18 cellular contexts compared by ENCODE assay signal in the genomic region with DNA sequence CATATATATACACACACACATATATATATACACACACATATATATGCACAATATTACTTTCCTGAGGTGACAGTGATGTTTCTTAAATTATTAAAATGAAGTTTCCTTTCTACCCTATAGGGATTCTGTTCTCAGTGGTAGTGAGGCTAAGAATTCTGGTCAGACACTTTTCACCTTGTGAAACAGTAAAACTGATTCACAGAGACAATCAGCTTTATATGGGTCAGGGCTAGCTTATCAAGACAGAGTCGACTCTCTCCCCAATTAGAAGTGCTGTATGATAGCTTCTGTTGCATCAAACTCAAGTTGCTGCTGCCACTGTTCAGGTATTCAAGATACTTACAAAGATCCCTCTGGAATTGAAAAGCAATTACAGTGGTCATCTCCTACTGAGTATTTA.
A peak's percentile ranks its signal among the peaks of the same experiment; 100 is the strongest.
DNase-seq lines count a peak whose midpoint lies in the region; ATAC-seq and TF ChIP-seq lines count a peak whose summit lies in the region.
"Had no signal": no experiment of that assay in that cellular context is flagged by ENCODE, and none has a peak within 500 bp of the region (broad histone marks: within the 10 kb centered on the region; RNA-seq: fewer than 3 reads in every experiment).

No MANE protein-coding gene starts in this region.

- H3K9me3 Mint-ChIP-seq in activated CD4-positive, alpha-beta T cell treated with anti-CD3 and anti-CD28 coated beads, Interleukin-2, amount 10 ng/mL, durations not matched to agents 7 days and 5 days = no peaks in the 10 kb centered on the region
- H3K9me3 Mint-ChIP-seq in GM23338 = no peaks in the 10 kb centered on the region; the same call in 2 of the 3 replicates
- peaks cover 5% of the 10 kb centered on the region for H3K9me3 Mint-ChIP-seq in central memory CD8-positive, alpha-beta T cell
- H3K9me3 Mint-ChIP-seq in stimulated activated effector memory CD8-positive, alpha-beta T cell treated with anti-CD3 and anti-CD28 coated beads, Interleukin-12 subunit alpha, Interleukin-12 subunit beta, amount 100 ng/mL, for 72 hours = no peaks in the 10 kb centered on the region
- H3K9me3 Mint-ChIP-seq in activated T-helper 17 cell treated with anti-CD3 and anti-CD28 coated beads, Interleukin-2, amount 50 U/mL, for 72 hours = no peaks in the 10 kb centered on the region
- H3K9me3 Mint-ChIP-seq: HFFc6 had no signal

- TF ChIP-seq CTCF in GM23338 (conservative IDR thresholded peaks at IDR 0.05; ENCODE audit: low read depth in 2 of 2) = no peak

- no peak for DNase-seq in activated CD4-positive, alpha-beta T cell treated with anti-CD3 and anti-CD28 coated beads, Interleukin-2, amount 10 ng/mL, durations not matched to agents 7 days and 5 days
- no peak for DNase-seq in activated CD4-positive, alpha-beta T cell treated with anti-CD3 and anti-CD28 coated beads for 48 hours
- no peak for DNase-seq in GM23338 (ENCODE audit: low spot score)
- DNase-seq in central memory CD8-positive, alpha-beta T cell (ENCODE audit: low spot score in 2 of 2) = no peak
- no peak for DNase-seq in stimulated activated effector memory CD8-positive, alpha-beta T cell treated with anti-CD3 and anti-CD28 coated beads, Interleukin-12 subunit alpha, Interleukin-12 subunit beta, amount 100 ng/mL, for 72 hours (ENCODE audit: low spot score in 2 of 2)
- DNase-seq: 8988T; Calu3; CD8-positive, alpha-beta T cell; DND-41; GOT3; H7; HFFc6 had no signal

- no peaks in the 10 kb centered on the region for H3F3A ChIP-seq in GM23338 (replicated peaks; ENCODE audit: low read depth)

- no peak overlapping the region for H2AFZ ChIP-seq in GM23338

- H3K27ac ChIP-seq in GM23338 (ENCODE audit: low read depth) = no peak overlapping the region
- H3K27ac ChIP-seq: BLaER1, HL-60 had no signal

- peaks cover 15% of the 10 kb centered on the region for H4K20me1 ChIP-seq in GM23338 (replicated peaks; ENCODE audit: insufficient read depth)

- H3K4me1 ChIP-seq in GM23338 (ENCODE audit: insufficient read depth) = peaks cover 21% of the 10 kb centered on the region
- H3K4me1 ChIP-seq: BLaER1 had no signal

- peaks cover 62% of the 10 kb centered on the region for H3K79me2 ChIP-seq in GM23338 (replicated peaks; ENCODE audit: insufficient read depth)

- POLR2A ChIA-PET in activated CD4-positive, alpha-beta T cell treated with anti-CD3 and anti-CD28 coated beads, Interleukin-2, amount 10 ng/mL, durations not matched to agents 7 days and 5 days (lab: Charles Lee) = no interaction called here

- H3K4me3 Mint-ChIP-seq in activated CD4-positive, alpha-beta T cell treated with anti-CD3 and anti-CD28 coated beads, Interleukin-2, amount 10 ng/mL, durations not matched to agents 7 days and 5 days = no peak overlapping the region
- no peak overlapping the region for H3K4me3 Mint-ChIP-seq in GM23338
- no peak overlapping the region for H3K4me3 Mint-ChIP-seq in central memory CD8-positive, alpha-beta T cell
- no peak overlapping the region for H3K4me3 Mint-ChIP-seq in stimulated activated effector memory CD8-positive, alpha-beta T cell treated with anti-CD3 and anti-CD28 coated beads, Interleukin-12 subunit alpha, Interleukin-12 subunit beta, amount 100 ng/mL, for 72 hours
- H3K4me3 Mint-ChIP-seq in activated T-helper 17 cell treated with anti-CD3 and anti-CD28 coated beads, Interleukin-2, amount 50 U/mL, for 72 hours = no peak overlapping the region
- H3K4me3 Mint-ChIP-seq: CD14-positive monocyte; CD8-positive, alpha-beta T cell; HFFc6 had no signal

- H3K27me3 Mint-ChIP-seq in activated CD4-positive, alpha-beta T cell treated with anti-CD3 and anti-CD28 coated beads, Interleukin-2, amount 10 ng/mL, durations not matched to agents 7 days and 5 days = no peaks in the 10 kb centered on the region
- H3K27me3 Mint-ChIP-seq in GM23338 (ENCODE audit: insufficient read depth, low read depth, poor library complexity) = peaks cover 5% of the 10 kb centered on the region
- no peaks in the 10 kb centered on the region for H3K27me3 Mint-ChIP-seq in central memory CD8-positive, alpha-beta T cell
- no peaks in the 10 kb centered on the region for H3K27me3 Mint-ChIP-seq in activated T-helper 17 cell treated with anti-CD3 and anti-CD28 coated beads, Interleukin-2, amount 50 U/mL, for 72 hours

- no peak for TF ChIP-seq POLR2A in GM18505 (IDR thresholded peaks at IDR 0.05; ENCODE audit: borderline replicate concordance, extremely low read depth, insufficient read depth, insufficient read length)

- peaks cover 29% of the 10 kb centered on the region for H3K36me3 Mint-ChIP-seq in activated CD4-positive, alpha-beta T cell treated with anti-CD3 and anti-CD28 coated beads, Interleukin-2, amount 10 ng/mL, durations not matched to agents 7 days and 5 days (ENCODE audit: low read depth)
- peaks cover 7% of the 10 kb centered on the region; the same call in 1 of the 3 replicates for H3K36me3 Mint-ChIP-seq in GM23338 (ENCODE audit: low read depth)
- H3K36me3 Mint-ChIP-seq in central memory CD8-positive, alpha-beta T cell (ENCODE audit: insufficient read depth) = peaks cover 5% of the 10 kb centered on the region
- H3K36me3 Mint-ChIP-seq in stimulated activated effector memory CD8-positive, alpha-beta T cell treated with anti-CD3 and anti-CD28 coated beads, Interleukin-12 subunit alpha, Interleukin-12 subunit beta, amount 100 ng/mL, for 72 hours = peaks cover 4% of the 10 kb centered on the region
- H3K36me3 Mint-ChIP-seq in activated T-helper 17 cell treated with anti-CD3 and anti-CD28 coated beads, Interleukin-2, amount 50 U/mL, for 72 hours (ENCODE audit: low read depth) = peaks cover 26% of the 10 kb centered on the region

- H3K36me3 ChIP-seq in GM23338 (ENCODE audit: insufficient read depth) = no peaks in the 10 kb centered on the region

- H3K27me3 ChIP-seq in GM23338 (ENCODE audit: insufficient read depth) = no peaks in the 10 kb centered on the region
- H3K27me3 ChIP-seq: BLaER1 had no signal

- peaks cover 50% of the 10 kb centered on the region for H3K4me1 Mint-ChIP-seq in activated CD4-positive, alpha-beta T cell treated with anti-CD3 and anti-CD28 coated beads, Interleukin-2, amount 10 ng/mL, durations not matched to agents 7 days and 5 days
- peaks cover 41% of the 10 kb centered on the region for H3K4me1 Mint-ChIP-seq in GM23338
- H3K4me1 Mint-ChIP-seq in central memory CD8-positive, alpha-beta T cell = peaks cover 50% of the 10 kb centered on the region
- H3K4me1 Mint-ChIP-seq in stimulated activated effector memory CD8-positive, alpha-beta T cell treated with anti-CD3 and anti-CD28 coated beads, Interleukin-12 subunit alpha, Interleukin-12 subunit beta, amount 100 ng/mL, for 72 hours = peaks cover 58% of the 10 kb centered on the region
- peaks cover 24% of the 10 kb centered on the region for H3K4me1 Mint-ChIP-seq in activated T-helper 17 cell treated with anti-CD3 and anti-CD28 coated beads, Interleukin-2, amount 50 U/mL, for 72 hours

- peak overlapping the region; percentile 2 for H3K27ac Mint-ChIP-seq in activated CD4-positive, alpha-beta T cell treated with anti-CD3 and anti-CD28 coated beads, Interleukin-2, amount 10 ng/mL, durations not matched to agents 7 days and 5 days
- H3K27ac Mint-ChIP-seq in GM23338 = 0 out of 2 replicates have a peak overlapping the region, but pooled peaks have one; percentile 11
- peak overlapping the region; percentile 39 for H3K27ac Mint-ChIP-seq in central memory CD8-positive, alpha-beta T cell (ENCODE audit: low read depth)
- H3K27ac Mint-ChIP-seq in stimulated activated effector memory CD8-positive, alpha-beta T cell treated with anti-CD3 and anti-CD28 coated beads, Interleukin-12 subunit alpha, Interleukin-12 subunit beta, amount 100 ng/mL, for 72 hours = no peak overlapping the region
- H3K27ac Mint-ChIP-seq in activated T-helper 17 cell treated with anti-CD3 and anti-CD28 coated beads, Interleukin-2, amount 50 U/mL, for 72 hours = no peak overlapping the region
- H3K27ac Mint-ChIP-seq: CD8-positive, alpha-beta T cell; HFFc6 had no signal

- no peaks in the 10 kb centered on the region for H3K9me2 ChIP-seq in GM23338 (ENCODE audit: insufficient read depth)

- H3K4me2 ChIP-seq in GM23338 = no peak overlapping the region
- H3K4me2 ChIP-seq: BLaER1 had no signal

- ATAC-seq in GM23338 (no peak), GM18505 (IDR thresholded peaks at IDR 0.05; ENCODE audit: unreplicated experiment) (no peak)
- no peak for ATAC-seq in central memory CD8-positive, alpha-beta T cell (replicated peaks; ENCODE audit: extremely low read depth, poor library complexity, severe bottlenecking)
- peak; percentile 54 for ATAC-seq in stimulated activated effector memory CD8-positive, alpha-beta T cell treated with anti-CD3 and anti-CD28 coated beads, Interleukin-12 subunit alpha, Interleukin-12 subunit beta, amount 100 ng/mL, for 72 hours
- no peak for ATAC-seq in activated T-helper 17 cell treated with anti-CD3 and anti-CD28 coated beads, Interleukin-2, amount 50 U/mL, for 72 hours (replicated peaks)
- ATAC-seq: CD8-positive, alpha-beta T cell; HCT116 had no signal

- H3K4me3 ChIP-seq in GM23338 = no peak overlapping the region
- H3K4me3 ChIP-seq: BLaER1 had no signal

- CTCF ChIA-PET in activated CD4-positive, alpha-beta T cell treated with anti-CD3 and anti-CD28 coated beads, Interleukin-2, amount 10 ng/mL, durations not matched to agents 7 days and 5 days (lab: Charles Lee) = interaction anchor here (0.6 kb wide), 1 partner anchor 64 kb away, joined by 4 read pairs; no protein-coding TSS in a partner anchor

TF ChIP-seq in GM23338, 12 proteins besides CTCF, POLR2A, EP300 and RAD21:
- TF ChIP-seq ZNF114 (CRISPR knock-in tag; IDR thresholded peaks at IDR 0.05) = no peak

Comparison
In these comparisons a context has a peak if more than half of its experiments do, and no peak if none do; other contexts are left out.
1. H3K27ac Mint-ChIP-seq: peak in activated CD4-positive, alpha-beta T cell treated with anti-CD3 and anti-CD28 coated beads, Interleukin-2, amount 10 ng/mL, durations not matched to agents 7 days and 5 days (single experiment), GM23338 (single experiment) and central memory CD8-positive, alpha-beta T cell (single experiment); none in stimulated activated effector memory CD8-positive, alpha-beta T cell treated with anti-CD3 and anti-CD28 coated beads, Interleukin-12 subunit alpha, Interleukin-12 subunit beta, amount 100 ng/mL, for 72 hours (single experiment) and activated T-helper 17 cell treated with anti-CD3 and anti-CD28 coated beads, Interleukin-2, amount 50 U/mL, for 72 hours (single experiment).